In the genomic region with DNA sequence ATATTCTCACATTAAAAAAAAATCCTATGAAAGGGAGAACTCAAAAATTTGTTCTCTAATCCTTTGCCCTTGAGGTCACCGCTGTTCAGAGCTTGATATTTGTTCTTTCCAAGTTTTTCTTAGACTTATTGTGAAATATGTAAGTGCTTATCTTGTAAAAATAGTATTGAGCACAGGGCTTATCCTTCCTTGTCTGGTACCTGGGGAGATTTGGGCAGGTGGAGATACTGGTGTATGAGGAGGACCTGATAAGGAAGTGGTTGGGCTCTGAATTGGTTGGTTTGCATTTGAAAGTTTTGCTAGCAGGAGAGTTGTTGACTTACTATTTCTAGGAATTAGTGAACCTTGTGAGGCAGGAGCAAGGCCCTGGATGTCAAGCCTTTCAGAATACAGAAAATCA, we compare ENCODE assay signal across 1 cellular context.
TF ChIP-seq lines count a peak whose summit lies in the region.

No MANE protein-coding gene starts in this region.

TF ChIP-seq in SK-N-SH treated with all-trans-retinoic acid at 6 μM for 48 hours, 23 proteins besides CTCF, POLR2A, EP300 and RAD21 (continued from another document):
- TF ChIP-seq, protein P1, sequence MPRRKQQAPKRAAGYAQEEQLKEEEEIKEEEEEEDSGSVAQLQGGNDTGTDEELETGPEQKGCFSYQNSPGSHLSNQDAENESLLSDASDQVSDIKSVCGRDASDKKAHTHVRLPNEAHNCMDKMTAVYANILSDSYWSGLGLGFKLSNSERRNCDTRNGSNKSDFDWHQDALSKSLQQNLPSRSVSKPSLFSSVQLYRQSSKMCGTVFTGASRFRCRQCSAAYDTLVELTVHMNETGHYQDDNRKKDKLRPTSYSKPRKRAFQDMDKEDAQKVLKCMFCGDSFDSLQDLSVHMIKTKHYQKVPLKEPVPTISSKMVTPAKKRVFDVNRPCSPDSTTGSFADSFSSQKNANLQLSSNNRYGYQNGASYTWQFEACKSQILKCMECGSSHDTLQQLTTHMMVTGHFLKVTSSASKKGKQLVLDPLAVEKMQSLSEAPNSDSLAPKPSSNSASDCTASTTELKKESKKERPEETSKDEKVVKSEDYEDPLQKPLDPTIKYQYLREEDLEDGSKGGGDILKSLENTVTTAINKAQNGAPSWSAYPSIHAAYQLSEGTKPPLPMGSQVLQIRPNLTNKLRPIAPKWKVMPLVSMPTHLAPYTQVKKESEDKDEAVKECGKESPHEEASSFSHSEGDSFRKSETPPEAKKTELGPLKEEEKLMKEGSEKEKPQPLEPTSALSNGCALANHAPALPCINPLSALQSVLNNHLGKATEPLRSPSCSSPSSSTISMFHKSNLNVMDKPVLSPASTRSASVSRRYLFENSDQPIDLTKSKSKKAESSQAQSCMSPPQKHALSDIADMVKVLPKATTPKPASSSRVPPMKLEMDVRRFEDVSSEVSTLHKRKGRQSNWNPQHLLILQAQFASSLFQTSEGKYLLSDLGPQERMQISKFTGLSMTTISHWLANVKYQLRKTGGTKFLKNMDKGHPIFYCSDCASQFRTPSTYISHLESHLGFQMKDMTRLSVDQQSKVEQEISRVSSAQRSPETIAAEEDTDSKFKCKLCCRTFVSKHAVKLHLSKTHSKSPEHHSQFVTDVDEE (CRISPR knock-in tag; IDR thresholded peaks at IDR 0.05) = no peak
- TF ChIP-seq ESRRG (CRISPR knock-in tag; IDR thresholded peaks at IDR 0.05) (no peak), ZFP3 (CRISPR knock-in tag; IDR thresholded peaks at IDR 0.05) (no peak), ZNF70 (CRISPR knock-in tag; IDR thresholded peaks at IDR 0.05) (no peak), ZC3H10 (CRISPR knock-in tag; IDR thresholded peaks at IDR 0.05) (no peak), OSR1 (CRISPR knock-in tag; IDR thresholded peaks at IDR 0.05) (no peak), TCF4 (CRISPR knock-in tag; IDR thresholded peaks at IDR 0.05; ENCODE audit: borderline replicate concordance) (no peak), RARB (CRISPR knock-in tag; IDR thresholded peaks at IDR 0.05) (no peak), ISL1 (CRISPR knock-in tag; IDR thresholded peaks at IDR 0.05) (no peak), SNAI2 (CRISPR knock-in tag; IDR thresholded peaks at IDR 0.05) (no peak), ZFP30 (CRISPR knock-in tag; IDR thresholded peaks at IDR 0.05) (no peak)
- TF ChIP-seq, protein P2, sequence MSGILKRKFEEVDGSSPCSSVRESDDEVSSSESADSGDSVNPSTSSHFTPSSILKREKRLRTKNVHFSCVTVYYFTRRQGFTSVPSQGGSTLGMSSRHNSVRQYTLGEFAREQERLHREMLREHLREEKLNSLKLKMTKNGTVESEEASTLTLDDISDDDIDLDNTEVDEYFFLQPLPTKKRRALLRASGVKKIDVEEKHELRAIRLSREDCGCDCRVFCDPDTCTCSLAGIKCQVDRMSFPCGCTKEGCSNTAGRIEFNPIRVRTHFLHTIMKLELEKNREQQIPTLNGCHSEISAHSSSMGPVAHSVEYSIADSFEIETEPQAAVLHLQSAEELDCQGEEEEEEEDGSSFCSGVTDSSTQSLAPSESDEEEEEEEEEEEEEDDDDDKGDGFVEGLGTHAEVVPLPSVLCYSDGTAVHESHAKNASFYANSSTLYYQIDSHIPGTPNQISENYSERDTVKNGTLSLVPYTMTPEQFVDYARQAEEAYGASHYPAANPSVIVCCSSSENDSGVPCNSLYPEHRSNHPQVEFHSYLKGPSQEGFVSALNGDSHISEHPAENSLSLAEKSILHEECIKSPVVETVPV (CRISPR knock-in tag; IDR thresholded peaks at IDR 0.05) = no peak
- TF ChIP-seq, protein P3, sequence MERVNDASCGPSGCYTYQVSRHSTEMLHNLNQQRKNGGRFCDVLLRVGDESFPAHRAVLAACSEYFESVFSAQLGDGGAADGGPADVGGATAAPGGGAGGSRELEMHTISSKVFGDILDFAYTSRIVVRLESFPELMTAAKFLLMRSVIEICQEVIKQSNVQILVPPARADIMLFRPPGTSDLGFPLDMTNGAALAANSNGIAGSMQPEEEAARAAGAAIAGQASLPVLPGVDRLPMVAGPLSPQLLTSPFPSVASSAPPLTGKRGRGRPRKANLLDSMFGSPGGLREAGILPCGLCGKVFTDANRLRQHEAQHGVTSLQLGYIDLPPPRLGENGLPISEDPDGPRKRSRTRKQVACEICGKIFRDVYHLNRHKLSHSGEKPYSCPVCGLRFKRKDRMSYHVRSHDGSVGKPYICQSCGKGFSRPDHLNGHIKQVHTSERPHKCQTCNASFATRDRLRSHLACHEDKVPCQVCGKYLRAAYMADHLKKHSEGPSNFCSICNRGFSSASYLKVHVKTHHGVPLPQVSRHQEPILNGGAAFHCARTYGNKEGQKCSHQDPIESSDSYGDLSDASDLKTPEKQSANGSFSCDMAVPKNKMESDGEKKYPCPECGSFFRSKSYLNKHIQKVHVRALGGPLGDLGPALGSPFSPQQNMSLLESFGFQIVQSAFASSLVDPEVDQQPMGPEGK (CRISPR knock-in tag; IDR thresholded peaks at IDR 0.05; ENCODE audit: borderline replicate concordance) = no peak
